Comparison of ENCODE assay signal across 8 cellular contexts in the genomic region with DNA sequence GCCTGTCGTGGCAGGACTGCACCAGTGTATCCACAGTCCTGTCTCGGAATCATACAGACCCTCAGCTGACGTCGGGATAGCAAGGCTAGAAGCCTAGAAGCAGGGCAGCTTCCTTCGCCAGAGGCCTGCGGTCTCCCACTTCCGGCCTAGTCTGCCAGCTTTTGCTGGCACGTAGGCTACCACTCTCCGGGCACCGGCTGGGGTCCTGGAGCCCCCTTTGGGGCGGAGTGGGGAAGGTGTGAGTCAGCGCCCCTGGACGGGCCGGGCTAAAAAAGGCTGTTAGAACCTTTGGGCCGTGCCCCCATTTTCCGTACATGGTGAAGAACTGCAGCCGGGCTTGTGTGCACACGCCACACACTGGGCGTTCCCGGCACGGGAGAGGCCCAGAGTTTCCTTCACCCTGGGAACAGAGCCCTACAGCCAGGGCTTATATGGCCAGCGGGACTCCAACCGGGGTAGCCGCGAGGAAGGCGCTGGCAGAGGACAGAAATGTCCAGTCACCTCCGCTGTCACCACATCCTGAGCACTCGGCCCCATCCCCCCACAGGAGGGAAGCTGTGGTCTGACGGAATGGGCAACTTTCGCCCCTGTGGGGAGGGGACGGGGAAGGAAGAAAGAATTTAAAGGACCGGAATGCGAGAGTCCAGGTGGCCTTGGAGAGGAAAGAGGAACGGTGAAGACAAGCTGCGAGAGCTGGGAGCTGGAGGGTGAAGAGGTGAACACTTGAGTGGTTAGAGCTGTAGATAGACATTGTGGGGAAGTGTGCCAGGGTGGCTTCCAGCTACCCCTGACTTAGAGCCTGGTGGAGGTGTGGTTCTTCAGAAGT. TPM values are rescaled to one million over a fixed set of nuclear protein-coding genes. Genes with fewer than 3 reads are reported as not detected.
DNase-seq lines count a peak whose midpoint lies in the region; ATAC-seq and TF ChIP-seq lines count a peak whose summit lies in the region.

No MANE protein-coding gene starts in this region.

- WGBS in suprapubic skin = 41% methylated on average over 19 of the region's 35 CpGs

- TF ChIP-seq POLR2A in suprapubic skin (IDR thresholded peaks at IDR 0.05) = no peak

- H3K4me1 ChIP-seq in muscle layer of colon (ENCODE audit: insufficient read depth, low read length) = peaks cover 14% of the 10 kb centered on the region
- H3K4me1 ChIP-seq in suprapubic skin = peaks cover 37% of the 10 kb centered on the region

- DNase-seq in Ammon's horn (ENCODE audit: low spot score) (peak; percentile 47), NCI-H69 (lab: John Stamatoyannopoulos, UW) (peak; percentile 71), epithelial cell of esophagus (ENCODE audit: low read depth) (peak; percentile 74), suprapubic skin (ENCODE audit: low spot score in 2 of 2) (peak; percentile 81 to 83), WERI-Rb-1 (no peak)
- DNase-seq in activated CD8-positive, alpha-beta memory T cell treated with anti-CD3 and anti-CD28 coated beads for 48 hours (ENCODE audit: low read depth in 2 of 3, low spot score in 2 of 3) = peak; percentile 31 to 49 (median 34)

- H3K27ac ChIP-seq in muscle layer of colon (ENCODE audit: low read depth, low read length) (peak overlapping the region; percentile 65), suprapubic skin (peak overlapping the region; percentile 93), WERI-Rb-1 (no peak overlapping the region)

- TF ChIP-seq CTCF in epithelial cell of esophagus (IDR thresholded peaks at IDR 0.05; ENCODE audit: insufficient read depth, low read depth, low read length, missing control alignments) = no peak
- no peak for TF ChIP-seq CTCF in suprapubic skin (IDR thresholded peaks at IDR 0.05)
- no peak for TF ChIP-seq CTCF in WERI-Rb-1 (IDR thresholded peaks at IDR 0.05; ENCODE audit: low read depth, low read length)

- ATAC-seq in GM21825 (IDR thresholded peaks at IDR 0.05; ENCODE audit: unreplicated experiment) = peak; percentile 14

- H3K9ac ChIP-seq in muscle layer of colon (ENCODE audit: low read length) = peak overlapping the region; percentile 75

- no peaks in the 10 kb centered on the region for H3K36me3 ChIP-seq in muscle layer of colon (ENCODE audit: insufficient read depth, low read length)
- no peaks in the 10 kb centered on the region for H3K36me3 ChIP-seq in suprapubic skin
- H3K36me3 ChIP-seq in WERI-Rb-1 = no peaks in the 10 kb centered on the region

- H3K9me3 ChIP-seq in muscle layer of colon (ENCODE audit: low read length) (no peaks in the 10 kb centered on the region), suprapubic skin (no peaks in the 10 kb centered on the region), WERI-Rb-1 (ENCODE audit: severe bottlenecking) (no peaks in the 10 kb centered on the region)

- no peak for TF ChIP-seq EP300 in suprapubic skin (IDR thresholded peaks at IDR 0.05)

- H3K27me3 ChIP-seq in muscle layer of colon (ENCODE audit: control insufficient read depth in 1 of 2, insufficient read depth in 2 of 2, low read length in 2 of 2) = no peaks in the 10 kb centered on the region
- no peaks in the 10 kb centered on the region for H3K27me3 ChIP-seq in suprapubic skin
- peaks cover 3% of the 10 kb centered on the region for H3K27me3 ChIP-seq in WERI-Rb-1 (ENCODE audit: insufficient read depth, low read depth, severe bottlenecking)

- peak overlapping the region; percentile 54 for H3K4me3 ChIP-seq in epithelial cell of esophagus (ENCODE audit: low read length)
- peak overlapping the region; percentile 1 to 71 for H3K4me3 ChIP-seq in muscle layer of colon (ENCODE audit: low read depth in 1 of 2, low read length in 2 of 2)
- H3K4me3 ChIP-seq in suprapubic skin = peak overlapping the region; percentile 49
- H3K4me3 ChIP-seq in WERI-Rb-1 (ENCODE audit: low read depth, low read length) = no peak overlapping the region

RNA-seq across cellular contexts. Expression of gene MAGIX, which starts 4.6 kb away (rescaled TPM):
- total RNA-seq in suprapubic skin = 10 to 100 TPM in 2 of 4 donors, 1 to 10 TPM in 2; 4.9 to 14.9 (median 9.0) TPM

RNA-seq across cellular contexts. Expression of gene PLP2, which starts 4.6 kb away (rescaled TPM):
- total RNA-seq in suprapubic skin = 100 to 1,000 TPM; 159 to 250 (median 205) TPM

RNA-seq across cellular contexts. Expression of gene PRICKLE3, which starts 19.0 kb away (rescaled TPM):
- total RNA-seq in suprapubic skin = 10 to 100 TPM; 20.8 to 47.9 (median 31.1) TPM

RNA-seq across cellular contexts. Expression of gene SYP, which starts 32.9 kb away (rescaled TPM):
- 1 to 10 TPM in 2 of 4 donors, under 1 TPM in 1, not detected in 1; 0.30 to 1.6 (median 1.3) TPM for total RNA-seq in suprapubic skin

RNA-seq across cellular contexts. Expression of gene GPKOW, which starts 43.6 kb away (rescaled TPM):
- total RNA-seq in suprapubic skin = 10 to 100 TPM; 27.7 to 31.7 (median 28.9) TPM
